ENCODE assay signal across 6 cellular contexts in the genomic region with DNA sequence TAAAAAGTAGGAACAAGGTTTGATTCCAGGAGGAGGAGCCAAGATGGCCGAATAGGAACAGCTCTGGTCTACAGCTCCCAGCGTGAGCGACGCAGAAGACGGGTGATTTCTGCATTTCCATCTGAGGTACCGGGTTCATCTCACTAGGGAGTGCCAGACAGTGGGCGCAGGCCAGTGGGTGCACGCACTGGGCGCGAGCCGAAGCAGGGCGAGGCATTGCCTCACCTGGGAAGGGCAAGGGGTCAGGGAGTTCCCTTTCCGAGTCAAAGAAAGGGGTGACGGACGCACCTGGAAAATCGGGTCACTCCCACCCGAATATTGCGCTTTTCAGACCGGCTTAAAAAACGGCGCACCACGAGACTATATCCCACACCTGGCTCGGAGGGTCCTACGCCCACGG. TPM values are rescaled to one million over a fixed set of nuclear protein-coding genes. Genes with fewer than 3 reads are reported as not detected.
"Had no signal": no experiment of that assay in that cellular context is flagged by ENCODE, and none has a peak within 500 bp of the region (broad histone marks: within the 10 kb centered on the region; RNA-seq: fewer than 3 reads in every experiment).

No MANE protein-coding gene starts in this region.

RNA-seq across cellular contexts. Expression of a gene that starts 42.9 kb away (rescaled TPM):
- total RNA-seq: ascending aorta, bronchial epithelial cell, cardiac septum, chondrocyte had no signal
- polyA plus RNA-seq: aorta, cardiac muscle cell had no signal
